8 cellular contexts compared by ENCODE assay signal in the genomic region with DNA sequence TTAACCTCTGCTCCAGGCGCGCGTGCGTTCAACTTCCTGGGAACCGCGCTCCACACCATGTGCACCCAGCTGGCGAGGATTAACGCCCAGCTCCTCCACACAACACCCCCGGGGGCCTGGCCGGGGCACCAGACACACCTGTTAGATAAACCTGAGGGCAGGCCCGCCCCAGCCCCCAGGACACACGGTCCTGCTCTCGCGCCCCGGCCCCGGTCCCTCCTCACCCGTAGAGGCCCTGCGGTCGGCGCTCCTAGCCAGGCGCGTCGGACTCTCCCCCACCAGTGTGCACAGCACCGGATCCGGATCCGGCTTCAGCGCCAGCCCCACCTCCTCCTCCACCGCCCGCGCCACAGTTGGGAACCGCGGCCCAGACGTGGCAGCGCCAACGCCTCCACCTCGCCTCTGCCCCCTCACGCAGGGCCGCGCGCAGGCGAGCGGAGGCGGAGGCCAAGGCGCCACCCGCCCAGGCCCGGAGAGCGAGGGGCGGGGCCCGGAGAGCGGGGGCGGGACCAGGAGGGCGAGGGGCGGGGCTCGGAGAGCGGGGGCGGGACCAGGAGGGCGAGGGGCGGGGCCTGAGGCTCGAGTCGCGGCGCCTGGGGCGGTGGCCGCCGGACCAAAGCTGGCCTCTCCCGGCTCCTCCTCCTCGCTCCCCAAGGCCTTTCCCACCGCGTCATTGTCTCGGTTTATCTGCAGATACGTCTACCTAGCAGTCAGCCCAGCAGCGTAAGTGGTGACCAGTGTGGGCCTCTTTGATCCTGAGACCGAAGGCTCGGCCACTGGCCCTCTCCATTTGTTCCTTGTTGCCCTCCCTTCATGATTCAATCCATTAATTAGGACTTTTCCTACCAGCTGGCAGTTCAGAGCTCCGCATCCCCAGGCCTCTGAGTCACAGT. TPM values are rescaled to one million over a fixed set of nuclear protein-coding genes. Genes with fewer than 3 reads are reported as not detected.
A peak's percentile ranks its signal among the peaks of the same experiment; 100 is the strongest.
DNase-seq lines count a peak whose midpoint lies in the region; ATAC-seq and TF ChIP-seq lines count a peak whose summit lies in the region.

TSS of gene GNPNAT1 (minus strand) at position 404 of the 893 bp plus-strand sequence. CDS start 6,957 bp downstream, outside the sequence.

- no peaks in the 10 kb centered on the region for H3K9me3 ChIP-seq in right atrium auricular region
- H3K9me3 ChIP-seq in psoas muscle, result no peaks in the 10 kb centered on the region

- H3K4me3 ChIP-seq in right atrium auricular region (peak within 1 kb of the TSS; percentile 67 to 79), psoas muscle (peak within 1 kb of the TSS; percentile 78), urinary bladder (ENCODE audit: low read depth, low read length) (peak within 1 kb of the TSS; percentile 67)

- no peaks in the 10 kb centered on the region for H3K36me3 ChIP-seq in right atrium auricular region
- H3K36me3 ChIP-seq in psoas muscle (ENCODE audit: insufficient read depth in 1 of 2, low read depth in 1 of 2), result no peaks in the 10 kb centered on the region
- no peaks in the 10 kb centered on the region for H3K36me3 ChIP-seq in urinary bladder (ENCODE audit: insufficient read depth)

- peak; percentile 63 to 65 for DNase-seq in NCI-H1930 (lab: John Stamatoyannopoulos, UW)
- DNase-seq in anterior cingulate cortex (lab: John Stamatoyannopoulos, UW), result peak; percentile 37 to 97 (median 76)
- peak; percentile 87 for DNase-seq in right atrium auricular region (ENCODE audit: low spot score)
- peak; percentile 89 to 93 for DNase-seq in psoas muscle

- 1 to 3% (median 1%) methylated on average over 40 to 75 of the region's 75 CpGs for WGBS in psoas muscle, 3 donors
- WGBS in urinary bladder, result 1% methylated on average over 74 of the region's 75 CpGs

- H3K27me3 ChIP-seq in right atrium auricular region (no peaks in the 10 kb centered on the region), psoas muscle (ENCODE audit: insufficient read depth in 3 of 3, low read length in 2 of 3) (no peaks in the 10 kb centered on the region)

- ATAC-seq in GM18502 (IDR thresholded peaks at IDR 0.05; ENCODE audit: poor library complexity, unreplicated experiment), result peak; percentile 94
- ATAC-seq in HG02938 (IDR thresholded peaks at IDR 0.05; ENCODE audit: unreplicated experiment), result peak; percentile 74
- peak; percentile 95 to 96 (median 96) for ATAC-seq in psoas muscle

- intact Hi-C loops in T-helper 2 cell treated with Interferon-gamma antibody and Interleukin-4, amounts not matched to agents 100 ng/mL and 5 ng/mL, for 36 hours (cut with micrococcal nuclease), result loop anchor here (1.0 to 10.0 kb wide), 6 partner anchors 61 to 477 kb away; partner anchors contain the start of genes DDHD1, GPR137C, PSMC6 and PTGER2
- intact Hi-C loops in psoas muscle (cut with DNase I), result loop anchor here in 1 of 2 donors (5.0 kb wide), 1 partner anchor 239 kb away; the partner anchor contains the start of genes GPR137C and TXNDC16

- peak within 1 kb of the TSS; percentile 89 to 90 for H3K27ac ChIP-seq in right atrium auricular region
- H3K27ac ChIP-seq in psoas muscle, result peak within 1 kb of the TSS; percentile 87
- H3K27ac ChIP-seq in urinary bladder (ENCODE audit: low read depth), result peak within 1 kb of the TSS; percentile 85

- TF ChIP-seq CTCF in right atrium auricular region (IDR thresholded peaks at IDR 0.05) (no peak), psoas muscle (IDR thresholded peaks at IDR 0.05) (no peak)

- peaks cover 0 to 13% of the 10 kb centered on the region in 2 donors for H3K4me1 ChIP-seq in right atrium auricular region
- H3K4me1 ChIP-seq in psoas muscle, result peaks cover 9% of the 10 kb centered on the region
- peaks cover 1% of the 10 kb centered on the region for H3K4me1 ChIP-seq in urinary bladder (ENCODE audit: insufficient read depth)

RNA-seq across cellular contexts. Expression of gene GNPNAT1, which starts in this region (rescaled TPM):
- 16.7 and 18.0 TPM in 2 replicates for total RNA-seq in T-helper 2 cell treated with Interferon-gamma antibody and Interleukin-4, amounts not matched to agents 100 ng/mL and 5 ng/mL, for 36 hours
- total RNA-seq in right atrium auricular region (1 to 10 TPM; 5.9 to 9.3 TPM), psoas muscle (10 to 100 TPM in 3 of 4 donors, 1 to 10 TPM in 1; 7.9 to 17.0 (median 15.2) TPM), urinary bladder (36.5 TPM)
- polyA plus RNA-seq in psoas muscle (10 to 100 TPM; 11.9 to 54.0 (median 27.8) TPM), urinary bladder (10.9 TPM)

Comparison
In these comparisons a context has a peak if more than half of its experiments do, and no peak if none do; other contexts are left out.
1. Peak in every context shown above with its lines: DNase-seq, ATAC-seq, H3K4me3 ChIP-seq and H3K27ac ChIP-seq.